ENCODE assay signal across 30 cellular contexts in genomic region chr16:84095466-84095865, GRCh38. TPM values are rescaled to one million over a fixed set of nuclear protein-coding genes. Genes with fewer than 3 reads are reported as not detected.
DNase-seq lines count a peak whose midpoint lies in the region; ATAC-seq and TF ChIP-seq lines count a peak whose summit lies in the region.
"Had no signal": no experiment of that assay in that cellular context is flagged by ENCODE, and none has a peak within 500 bp of the region (broad histone marks: within the 10 kb centered on the region; RNA-seq: fewer than 3 reads in every experiment).

No MANE protein-coding gene starts in this region.

- H3K36me3 ChIP-seq in stomach = peaks cover 54 to 99% (median 92%) of the 10 kb centered on the region in 4 donors

- no peak overlapping the region for H3K4me3 ChIP-seq in stomach
- H3K4me3 ChIP-seq: adrenal gland, psoas muscle, tibial nerve had no signal

- peaks cover 12% of the 10 kb centered on the region for H3K36me3 Mint-ChIP-seq in activated naive CD8-positive, alpha-beta T cell
- H3K36me3 Mint-ChIP-seq in activated naive CD8-positive, alpha-beta T cell treated with anti-CD3 and anti-CD28 coated beads for 36 hours = peaks cover 16% of the 10 kb centered on the region

- H3K27ac ChIP-seq in VCaP (peak overlapping the region; percentile 64), stomach (peak overlapping the region in 3 of 5 donors; percentile 5 to 25 (median 17))
- H3K27ac ChIP-seq: adrenal gland, brain microvascular endothelial cell, epithelial cell of prostate, psoas muscle, tibial nerve had no signal

- H3K27ac Mint-ChIP-seq in activated naive CD8-positive, alpha-beta T cell = peak overlapping the region; percentile 7
- no peak overlapping the region for H3K27ac Mint-ChIP-seq in activated naive CD8-positive, alpha-beta T cell treated with anti-CD3 and anti-CD28 coated beads for 36 hours
- H3K27ac Mint-ChIP-seq: activated B cell treated with CpG ODN at 0.5 μM for 24 hours; activated T-cell treated with anti-CD3 and anti-CD28 coated beads, Interleukin-2, amount 50 U/mL, for 72 hours; HFFc6; IgD-negative memory B cell; immature natural killer cell; T-cell had no signal

- no peak overlapping the region for H3K4me3 Mint-ChIP-seq in activated naive CD8-positive, alpha-beta T cell
- no peak overlapping the region for H3K4me3 Mint-ChIP-seq in activated naive CD8-positive, alpha-beta T cell treated with anti-CD3 and anti-CD28 coated beads for 36 hours
- H3K4me3 Mint-ChIP-seq: activated B cell treated with CpG ODN at 0.5 μM for 24 hours; activated T-cell treated with anti-CD3 and anti-CD28 coated beads, Interleukin-2, amount 50 U/mL, for 72 hours; HFFc6; IgD-negative memory B cell; immature natural killer cell; T-cell had no signal

- no peak for TF ChIP-seq EP300 in stomach (IDR thresholded peaks at IDR 0.05)

- no peak for TF ChIP-seq CTCF in VCaP (conservative IDR thresholded peaks at IDR 0.05)
- TF ChIP-seq CTCF in stomach (IDR thresholded peaks at IDR 0.05) = no peak

- intact Hi-C loops in left ventricle myocardium superior (cut with micrococcal nuclease) (no loop called here), stomach (cut with DNase I; ENCODE audit: low total_unique reads) (no loop called here)

- H3K9me3 ChIP-seq in stomach = no peaks in the 10 kb centered on the region
- H3K9me3 ChIP-seq: adrenal gland, psoas muscle, tibial nerve had no signal

- no peaks in the 10 kb centered on the region for H3K9me3 Mint-ChIP-seq in activated naive CD8-positive, alpha-beta T cell (ENCODE audit: low read depth)
- no peaks in the 10 kb centered on the region for H3K9me3 Mint-ChIP-seq in activated naive CD8-positive, alpha-beta T cell treated with anti-CD3 and anti-CD28 coated beads for 36 hours
- H3K9me3 Mint-ChIP-seq: activated B cell treated with CpG ODN at 0.5 μM for 24 hours; activated T-cell treated with anti-CD3 and anti-CD28 coated beads, Interleukin-2, amount 50 U/mL, for 72 hours; HFFc6; IgD-negative memory B cell; immature natural killer cell; naive B cell; T-cell had no signal

- H3K4me1 Mint-ChIP-seq in activated naive CD8-positive, alpha-beta T cell (ENCODE audit: low read depth) = peaks cover 15% of the 10 kb centered on the region
- peaks cover 20% of the 10 kb centered on the region for H3K4me1 Mint-ChIP-seq in activated naive CD8-positive, alpha-beta T cell treated with anti-CD3 and anti-CD28 coated beads for 36 hours

- WGBS in stomach, 5 donors = 70 to 84% (median 81%) methylated on average over 12 to 14 of the region's 14 CpGs

- no peaks in the 10 kb centered on the region for H3K27me3 Mint-ChIP-seq in activated naive CD8-positive, alpha-beta T cell
- no peaks in the 10 kb centered on the region for H3K27me3 Mint-ChIP-seq in activated naive CD8-positive, alpha-beta T cell treated with anti-CD3 and anti-CD28 coated beads for 36 hours
- H3K27me3 Mint-ChIP-seq: activated B cell treated with CpG ODN at 0.5 μM for 24 hours, IgD-negative memory B cell, naive B cell, T-cell had no signal

- no peak for TF ChIP-seq POLR2A in stomach (IDR thresholded peaks at IDR 0.05)

- no peaks in the 10 kb centered on the region for H3K27me3 ChIP-seq in stomach
- H3K27me3 ChIP-seq: adrenal gland, brain microvascular endothelial cell, tibial nerve had no signal

- ATAC-seq in left ventricle myocardium superior (peak; percentile 62), HG03442 (IDR thresholded peaks at IDR 0.05; ENCODE audit: unreplicated experiment) (no peak)
- ATAC-seq: activated T-cell treated with anti-CD3 and anti-CD28 coated beads, Interleukin-2, amount 50 U/mL, for 72 hours; left lobe of liver; psoas muscle; T-cell had no signal

- no peak for DNase-seq in activated naive CD8-positive, alpha-beta T cell treated with anti-CD3 and anti-CD28 coated beads for 36 hours
- DNase-seq in left ventricle myocardium superior (peak; percentile 63), stomach (no peak), kidney glomerular epithelial cell (lab: John Stamatoyannopoulos, UW) (no peak)
- no peak for DNase-seq in activated naive CD4-positive, alpha-beta T cell treated with Interleukin-2 at 50 U/mL for 16 hours
- DNase-seq: activated B cell treated with CpG ODN at 0.5 μM for 24 hours; activated CD4-positive, alpha-beta T cell treated with anti-CD3 and anti-CD28 coated beads, Interleukin-2, amount 50 U/mL, for 1 hour; activated naive CD4-positive, alpha-beta T cell; activated T-cell treated with anti-CD3 and anti-CD28 coated beads, Interleukin-2, amount 50 U/mL, for 72 hours; adrenal gland; brain microvascular endothelial cell; GOT3; HFFc6; immature natural killer cell; naive B cell; NCI-H146; NCI-H446; psoas muscle; RPMI8226; stimulated activated CD4-positive, alpha-beta T cell treated with anti-CD3 and anti-CD28 coated beads, Interleukin-4, amount 100 ng/mL, for 24 hours; T-cell had no signal

- peaks cover 0 to 32% (median 24%) of the 10 kb centered on the region in 4 donors for H3K4me1 ChIP-seq in stomach
- H3K4me1 ChIP-seq: tibial nerve had no signal

RNA-seq across cellular contexts. Expression of gene MBTPS1, which starts 21.3 kb away (rescaled TPM):
- 10 to 100 TPM; 29.6 to 30.2 TPM for total RNA-seq in activated naive CD8-positive, alpha-beta T cell treated with anti-CD3 and anti-CD28 coated beads for 36 hours
- total RNA-seq in left ventricle myocardium superior (80.8 TPM), stomach (100 to 1,000 TPM in 2 of 5 donors, 10 to 100 TPM in 3; 53.9 to 112 (median 78.1) TPM)
- 10 to 100 TPM; 21.4 to 33.4 (median 28.2) TPM for polyA plus RNA-seq in stomach

RNA-seq across cellular contexts. Expression of gene HSDL1, which starts 49.5 kb away (rescaled TPM):
- 10 to 100 TPM; 13.2 to 13.9 TPM for total RNA-seq in activated naive CD8-positive, alpha-beta T cell treated with anti-CD3 and anti-CD28 coated beads for 36 hours
- total RNA-seq in left ventricle myocardium superior (23.2 TPM), stomach (100 to 1,000 TPM in 1 of 5 donors, 10 to 100 TPM in 3, 1 to 10 TPM in 1; 7.2 to 374 (median 16.5) TPM)
- polyA plus RNA-seq in stomach = 1 to 10 TPM; 7.5 to 7.9 (median 7.8) TPM

RNA-seq across cellular contexts. Expression of gene DNAAF1, which starts 49.6 kb away (rescaled TPM):
- under 1 TPM in 1 of 2 experiments, not detected in 1; 0.33 TPM for total RNA-seq in activated naive CD8-positive, alpha-beta T cell treated with anti-CD3 and anti-CD28 coated beads for 36 hours
- not detected for total RNA-seq in left ventricle myocardium superior
- 10 to 100 TPM in 1 of 5 donors, 1 to 10 TPM in 1, under 1 TPM in 1, not detected in 2; 0.37 to 11.4 (median 6.2) TPM for total RNA-seq in stomach
- 1 to 10 TPM in 2 of 3 donors, not detected in 1; 1.2 to 1.4 TPM for polyA plus RNA-seq in stomach
- total RNA-seq: activated B cell treated with CpG ODN at 0.5 μM for 24 hours, Daoy, HFFc6, left lobe of liver, mesenteric fat pad, psoas muscle had no signal
- polyA plus RNA-seq: IgD-negative memory B cell had no signal

RNA-seq across cellular contexts. Expression of gene SLC38A8, which starts 52.9 kb away (rescaled TPM):
- total RNA-seq in activated naive CD8-positive, alpha-beta T cell treated with anti-CD3 and anti-CD28 coated beads for 36 hours = not detected
- total RNA-seq in left ventricle myocardium superior (2.0 TPM), stomach (not detected)
- polyA plus RNA-seq in stomach = under 1 TPM in 1 of 3 donors, not detected in 2; 0.08 TPM
- total RNA-seq: activated B cell treated with CpG ODN at 0.5 μM for 24 hours; activated T-cell treated with anti-CD3 and anti-CD28 coated beads, Interleukin-2, amount 50 U/mL, for 72 hours; Daoy; HFFc6; left lobe of liver; mesenteric fat pad; T-cell; tibial nerve had no signal
- polyA plus RNA-seq: IgD-negative memory B cell, immature natural killer cell had no signal
